ENCODE assay signal across 1 cellular context in genomic region chr11:122046438-122046837, GRCh38.
TF ChIP-seq lines count a peak whose summit lies in the region.

No MANE protein-coding gene starts in this region.

TF ChIP-seq in IMR-90, 13 proteins besides CTCF, POLR2A, EP300 and RAD21 (continued from another document):
- TF ChIP-seq BHLHE40 (IDR thresholded peaks at IDR 0.05; ENCODE audit: low read depth, low read length): no peak
- no peak for TF ChIP-seq MXI1 (IDR thresholded peaks at IDR 0.05; ENCODE audit: borderline replicate concordance, low read depth, low read length)
